ENCODE assay signal across 11 cellular contexts in the genomic region with DNA sequence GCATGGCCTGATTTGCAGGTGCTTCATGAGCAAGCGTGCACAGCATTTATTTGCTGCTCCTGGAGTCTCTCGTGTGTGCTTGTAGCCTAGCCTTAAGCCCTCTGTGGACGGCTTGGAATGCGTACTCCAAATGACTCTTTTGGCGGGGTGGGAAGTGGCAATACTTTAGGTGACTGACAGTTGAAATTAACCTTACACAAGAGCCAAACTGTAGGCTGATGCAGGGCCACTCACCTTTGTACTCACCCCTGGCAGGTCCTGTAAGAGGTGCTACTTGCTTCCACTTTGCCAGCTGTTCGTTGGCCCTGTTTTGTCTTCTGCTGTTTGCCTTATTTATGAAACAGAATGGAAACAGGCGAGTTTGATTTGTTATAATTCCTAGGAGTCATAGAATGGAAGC. TPM values are rescaled to one million over a fixed set of nuclear protein-coding genes. Genes with fewer than 3 reads are reported as not detected.
DNase-seq lines count a peak whose midpoint lies in the region; TF ChIP-seq lines count a peak whose summit lies in the region.
"Had no signal": no experiment of that assay in that cellular context is flagged by ENCODE, and none has a peak within 500 bp of the region (broad histone marks: within the 10 kb centered on the region; RNA-seq: fewer than 3 reads in every experiment).

No MANE protein-coding gene starts in this region.

- peaks cover 7% of the 10 kb centered on the region for H3K36me3 Mint-ChIP-seq in activated naive CD4-positive, alpha-beta T cell treated with anti-CD3 and anti-CD28 coated beads, Interleukin-2, amount 50 U/mL, for 24 hours
- H3K36me3 Mint-ChIP-seq in dendritic cell treated with granulocyte-macrophage colony-stimulating factor and Interleukin-4, amounts not matched to agents 40 ng/mL and 50 ng/mL, for 4 days (ENCODE audit: low read depth), result peaks cover 66% of the 10 kb centered on the region

- H3K4me3 Mint-ChIP-seq in activated naive CD4-positive, alpha-beta T cell treated with anti-CD3 and anti-CD28 coated beads, Interleukin-2, amount 50 U/mL, for 24 hours, result no peak overlapping the region
- H3K4me3 Mint-ChIP-seq in dendritic cell treated with granulocyte-macrophage colony-stimulating factor and Interleukin-4, amounts not matched to agents 40 ng/mL and 50 ng/mL, for 4 days, result no peak overlapping the region

- H3K27ac ChIP-seq in OCI-LY3 (ENCODE audit: low read length) (peak overlapping the region; percentile 98), spleen (peak overlapping the region in 3 of 8 donors; percentile 42 to 75 (median 74))
- H3K27ac ChIP-seq: body of pancreas had no signal

- H3K27ac Mint-ChIP-seq in activated naive CD4-positive, alpha-beta T cell treated with anti-CD3 and anti-CD28 coated beads, Interleukin-2, amount 50 U/mL, for 24 hours, result peak overlapping the region; percentile 81
- peak overlapping the region; percentile 56 for H3K27ac Mint-ChIP-seq in dendritic cell treated with granulocyte-macrophage colony-stimulating factor and Interleukin-4, amounts not matched to agents 40 ng/mL and 50 ng/mL, for 4 days

- DNase-seq in activated naive CD4-positive, alpha-beta T cell treated with Interleukin-2 at 50 U/mL for 16 hours, result no peak
- DNase-seq in spleen, result peak; percentile 46
- DNase-seq in retina, result no peak
- no peak for DNase-seq in nucleus accumbens (lab: John Stamatoyannopoulos, UW)
- no peak for DNase-seq in cerebellum (ENCODE audit: low spot score)
- DNase-seq: NCI-H1436 treated with DMSO at 0.1 percent for 48 hours, NCI-H524 had no signal

- H3K4me1 Mint-ChIP-seq in activated naive CD4-positive, alpha-beta T cell treated with anti-CD3 and anti-CD28 coated beads, Interleukin-2, amount 50 U/mL, for 24 hours, result peaks cover 55% of the 10 kb centered on the region
- peaks cover 58% of the 10 kb centered on the region for H3K4me1 Mint-ChIP-seq in dendritic cell treated with granulocyte-macrophage colony-stimulating factor and Interleukin-4, amounts not matched to agents 40 ng/mL and 50 ng/mL, for 4 days (ENCODE audit: low read depth)

- H3K36me3 ChIP-seq in OCI-LY3 (replicated peaks; ENCODE audit: low read depth, low read length), result peaks cover 52% of the 10 kb centered on the region
- peaks cover 0 to 51% (median 30%) of the 10 kb centered on the region in 6 donors for H3K36me3 ChIP-seq in spleen

- H3K4me1 ChIP-seq in OCI-LY3 (ENCODE audit: low read length), result peaks cover 82% of the 10 kb centered on the region
- peaks cover 18 to 61% (median 49%) of the 10 kb centered on the region in 6 donors for H3K4me1 ChIP-seq in spleen

- H3K4me2 ChIP-seq in OCI-LY3 (ENCODE audit: low read length), result peak overlapping the region; percentile 94; the same call in 1 of the 2 replicates

- H3K4me3 ChIP-seq in OCI-LY3 (ENCODE audit: low read length) (no peak overlapping the region), spleen (no peak overlapping the region)
- H3K4me3 ChIP-seq: body of pancreas had no signal

- no peaks in the 10 kb centered on the region for H3K27me3 Mint-ChIP-seq in activated naive CD4-positive, alpha-beta T cell treated with anti-CD3 and anti-CD28 coated beads, Interleukin-2, amount 50 U/mL, for 24 hours
- no peaks in the 10 kb centered on the region for H3K27me3 Mint-ChIP-seq in dendritic cell treated with granulocyte-macrophage colony-stimulating factor and Interleukin-4, amounts not matched to agents 40 ng/mL and 50 ng/mL, for 4 days

- H4K20me1 ChIP-seq in OCI-LY3 (ENCODE audit: insufficient read depth, low read length), result peaks cover 50% of the 10 kb centered on the region

- no peak for TF ChIP-seq POLR2A in spleen (IDR thresholded peaks at IDR 0.05)

- no peak overlapping the region for H3K9ac ChIP-seq in OCI-LY3 (ENCODE audit: low read length)

- TF ChIP-seq CTCF in OCI-LY3 (IDR thresholded peaks at IDR 0.05; ENCODE audit: low read depth, low read length) (no peak), spleen (IDR thresholded peaks at IDR 0.05 in 8 of 11, conservative IDR thresholded peaks at IDR 0.05 in 3 of 11) (no peak)

- H3K9me3 ChIP-seq in OCI-LY3 (ENCODE audit: insufficient read depth, low read length) (no peaks in the 10 kb centered on the region), spleen (no peaks in the 10 kb centered on the region)
- H3K9me3 ChIP-seq: body of pancreas had no signal

- intact Hi-C loops in dendritic cell treated with granulocyte-macrophage colony-stimulating factor and Interleukin-4, amounts not matched to agents 40 ng/mL and 50 ng/mL, for 4 days (cut with micrococcal nuclease), result no loop called here
- intact Hi-C loops in spleen (cut with DNase I; ENCODE audit: low total_unique reads), result no loop called here

- peaks cover 90% of the 10 kb centered on the region for H3K79me2 ChIP-seq in OCI-LY3 (ENCODE audit: low read length)

- H3K9me3 Mint-ChIP-seq in activated naive CD4-positive, alpha-beta T cell treated with anti-CD3 and anti-CD28 coated beads, Interleukin-2, amount 50 U/mL, for 24 hours, result no peaks in the 10 kb centered on the region
- H3K9me3 Mint-ChIP-seq in dendritic cell treated with granulocyte-macrophage colony-stimulating factor and Interleukin-4, amounts not matched to agents 40 ng/mL and 50 ng/mL, for 4 days, result no peaks in the 10 kb centered on the region

- 87 to 96% (median 92%) methylated on average over 7 of the region's 7 CpGs for WGBS in spleen, 5 donors

- H3K27me3 ChIP-seq in OCI-LY3 (ENCODE audit: low read depth, low read length) (no peaks in the 10 kb centered on the region), spleen (replicated peaks in 1 of 7) (no peaks in the 10 kb centered on the region)
- H3K27me3 ChIP-seq: body of pancreas had no signal

- no peak overlapping the region for H2AFZ ChIP-seq in OCI-LY3 (ENCODE audit: low read depth, low read length)

RNA-seq across cellular contexts. Expression of a gene that starts 22.9 kb away (rescaled TPM):
- total RNA-seq in spleen (10 to 100 TPM; 26.3 to 44.8 (median 37.0) TPM), cerebellum (34.5 TPM)
- 10 to 100 TPM in 2 of 3 donors, 1 to 10 TPM in 1; 7.1 to 16.5 (median 12.9) TPM for polyA plus RNA-seq in spleen
